8 cellular contexts compared by ENCODE assay signal in the genomic region with DNA sequence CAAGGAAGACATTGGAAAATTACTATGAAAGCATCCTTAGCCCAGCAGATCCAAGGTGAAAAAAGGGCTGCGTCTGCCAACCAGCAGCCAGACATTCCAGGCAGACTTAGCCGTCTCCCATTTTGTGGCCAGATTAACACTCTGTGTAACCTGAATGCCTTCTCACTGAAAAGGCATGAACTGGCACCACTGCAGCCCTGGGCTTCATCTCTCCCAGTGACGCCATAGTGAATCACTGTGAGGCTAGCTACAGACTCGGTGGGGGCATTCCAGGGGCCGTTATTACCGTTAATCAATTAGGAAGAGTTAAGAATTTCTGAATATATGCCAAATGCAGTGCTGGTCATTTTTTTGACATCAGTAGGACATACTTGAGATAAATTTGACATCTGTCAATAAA.
A peak's percentile ranks its signal among the peaks of the same experiment; 100 is the strongest.
DNase-seq lines count a peak whose midpoint lies in the region; ATAC-seq and TF ChIP-seq lines count a peak whose summit lies in the region.

No MANE protein-coding gene starts in this region.

- H3K4me3 Mint-ChIP-seq in activated CD8-positive, alpha-beta memory T cell treated with anti-CD3 and anti-CD28 coated beads, Interleukin-2, amount 10 ng/mL, durations not matched to agents 7 days and 5 days = no peak overlapping the region

- no peak for ATAC-seq in activated CD8-positive, alpha-beta memory T cell treated with anti-CD3 and anti-CD28 coated beads, Interleukin-2, amount 10 ng/mL, durations not matched to agents 7 days and 5 days

- peaks cover 15% of the 10 kb centered on the region for H3K27me3 Mint-ChIP-seq in activated CD8-positive, alpha-beta memory T cell treated with anti-CD3 and anti-CD28 coated beads, Interleukin-2, amount 10 ng/mL, durations not matched to agents 7 days and 5 days

- CTCF ChIA-PET in activated CD8-positive, alpha-beta memory T cell treated with anti-CD3 and anti-CD28 coated beads, Interleukin-2, amount 10 ng/mL, durations not matched to agents 7 days and 5 days (lab: Charles Lee) = no interaction called here

- in situ Hi-C loops in ACHN (cut with HindIII; ENCODE audit: low pct_ligation_motif_present, low pct_unique_long_range_greater_than_20kb, low sequenced_read_pairs) = no loop called here

- no peak for TF ChIP-seq RAD21 in Ishikawa (IDR thresholded peaks at IDR 0.05; ENCODE audit: low read depth)

- H3K36me3 Mint-ChIP-seq in activated CD8-positive, alpha-beta memory T cell treated with anti-CD3 and anti-CD28 coated beads, Interleukin-2, amount 10 ng/mL, durations not matched to agents 7 days and 5 days = no peaks in the 10 kb centered on the region

- peak; percentile 94 for DNase-seq in ACHN
- DNase-seq in choroid plexus epithelial cell (ENCODE audit: low read depth) = peak; percentile 77
- DNase-seq in left kidney (ENCODE audit: low read depth, low spot score) = peak; percentile 19
- DNase-seq in activated CD4-positive, alpha-beta T cell treated with anti-CD3 and anti-CD28 coated beads for 4 hours = no peak
- DNase-seq in activated CD8-positive, alpha-beta memory T cell treated with anti-CD3 and anti-CD28 coated beads, Interleukin-2, amount 10 ng/mL, durations not matched to agents 7 days and 5 days = no peak
- no peak for DNase-seq in NCI-H1694 (lab: John Stamatoyannopoulos, UW)
- DNase-seq in NCI-H187 treated with DMSO at 0.1 percent for 48 hours (lab: John Stamatoyannopoulos, UW) = no peak

- no peak overlapping the region for H3K4me3 ChIP-seq in choroid plexus epithelial cell (ENCODE audit: low read depth, low read length)

- H3K4me1 Mint-ChIP-seq in activated CD8-positive, alpha-beta memory T cell treated with anti-CD3 and anti-CD28 coated beads, Interleukin-2, amount 10 ng/mL, durations not matched to agents 7 days and 5 days = no peaks in the 10 kb centered on the region

- H3K9me3 Mint-ChIP-seq in activated CD8-positive, alpha-beta memory T cell treated with anti-CD3 and anti-CD28 coated beads, Interleukin-2, amount 10 ng/mL, durations not matched to agents 7 days and 5 days (ENCODE audit: low read depth) = no peaks in the 10 kb centered on the region

- TF ChIP-seq EP300 in Ishikawa (IDR thresholded peaks at IDR 0.05; ENCODE audit: borderline replicate concordance) = no peak

- TF ChIP-seq CTCF in choroid plexus epithelial cell (conservative IDR thresholded peaks at IDR 0.05; ENCODE audit: low read depth, low read length) = no peak

- H3K27ac Mint-ChIP-seq in activated CD8-positive, alpha-beta memory T cell treated with anti-CD3 and anti-CD28 coated beads, Interleukin-2, amount 10 ng/mL, durations not matched to agents 7 days and 5 days = no peak overlapping the region

TF ChIP-seq in Ishikawa, 13 proteins besides CTCF, POLR2A, EP300 and RAD21:
- TF ChIP-seq ZBTB7A (IDR thresholded peaks at IDR 0.05; ENCODE audit: low read depth) (no peak), TAF1 (IDR thresholded peaks at IDR 0.05; ENCODE audit: low read depth) (no peak), TEAD4 (IDR thresholded peaks at IDR 0.05) (0 out of 2 replicates have a peak, but pooled peaks have one; percentile 8), NFIC (IDR thresholded peaks at IDR 0.05) (no peak)
- TF ChIP-seq, protein P1, sequence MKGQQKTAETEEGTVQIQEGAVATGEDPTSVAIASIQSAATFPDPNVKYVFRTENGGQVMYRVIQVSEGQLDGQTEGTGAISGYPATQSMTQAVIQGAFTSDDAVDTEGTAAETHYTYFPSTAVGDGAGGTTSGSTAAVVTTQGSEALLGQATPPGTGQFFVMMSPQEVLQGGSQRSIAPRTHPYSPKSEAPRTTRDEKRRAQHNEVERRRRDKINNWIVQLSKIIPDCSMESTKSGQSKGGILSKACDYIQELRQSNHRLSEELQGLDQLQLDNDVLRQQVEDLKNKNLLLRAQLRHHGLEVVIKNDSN (IDR thresholded peaks at IDR 0.05) = no peak
- TF ChIP-seq, protein P2, sequence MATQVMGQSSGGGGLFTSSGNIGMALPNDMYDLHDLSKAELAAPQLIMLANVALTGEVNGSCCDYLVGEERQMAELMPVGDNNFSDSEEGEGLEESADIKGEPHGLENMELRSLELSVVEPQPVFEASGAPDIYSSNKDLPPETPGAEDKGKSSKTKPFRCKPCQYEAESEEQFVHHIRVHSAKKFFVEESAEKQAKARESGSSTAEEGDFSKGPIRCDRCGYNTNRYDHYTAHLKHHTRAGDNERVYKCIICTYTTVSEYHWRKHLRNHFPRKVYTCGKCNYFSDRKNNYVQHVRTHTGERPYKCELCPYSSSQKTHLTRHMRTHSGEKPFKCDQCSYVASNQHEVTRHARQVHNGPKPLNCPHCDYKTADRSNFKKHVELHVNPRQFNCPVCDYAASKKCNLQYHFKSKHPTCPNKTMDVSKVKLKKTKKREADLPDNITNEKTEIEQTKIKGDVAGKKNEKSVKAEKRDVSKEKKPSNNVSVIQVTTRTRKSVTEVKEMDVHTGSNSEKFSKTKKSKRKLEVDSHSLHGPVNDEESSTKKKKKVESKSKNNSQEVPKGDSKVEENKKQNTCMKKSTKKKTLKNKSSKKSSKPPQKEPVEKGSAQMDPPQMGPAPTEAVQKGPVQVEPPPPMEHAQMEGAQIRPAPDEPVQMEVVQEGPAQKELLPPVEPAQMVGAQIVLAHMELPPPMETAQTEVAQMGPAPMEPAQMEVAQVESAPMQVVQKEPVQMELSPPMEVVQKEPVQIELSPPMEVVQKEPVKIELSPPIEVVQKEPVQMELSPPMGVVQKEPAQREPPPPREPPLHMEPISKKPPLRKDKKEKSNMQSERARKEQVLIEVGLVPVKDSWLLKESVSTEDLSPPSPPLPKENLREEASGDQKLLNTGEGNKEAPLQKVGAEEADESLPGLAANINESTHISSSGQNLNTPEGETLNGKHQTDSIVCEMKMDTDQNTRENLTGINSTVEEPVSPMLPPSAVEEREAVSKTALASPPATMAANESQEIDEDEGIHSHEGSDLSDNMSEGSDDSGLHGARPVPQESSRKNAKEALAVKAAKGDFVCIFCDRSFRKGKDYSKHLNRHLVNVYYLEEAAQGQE (IDR thresholded peaks at IDR 0.05; ENCODE audit: low read depth) = no peak

Comparison
In these comparisons a context has a peak if more than half of its experiments do, and no peak if none do; other contexts are left out.
1. DNase-seq: peak in ACHN (single experiment), choroid plexus epithelial cell (single experiment) and left kidney (single experiment); none in activated CD4-positive, alpha-beta T cell treated with anti-CD3 and anti-CD28 coated beads for 4 hours (0 of 2), activated CD8-positive, alpha-beta memory T cell treated with anti-CD3 and anti-CD28 coated beads, Interleukin-2, amount 10 ng/mL, durations not matched to agents 7 days and 5 days (single experiment), NCI-H1694 (single experiment) and NCI-H187 treated with DMSO at 0.1 percent for 48 hours (single experiment).